In the genomic region with DNA sequence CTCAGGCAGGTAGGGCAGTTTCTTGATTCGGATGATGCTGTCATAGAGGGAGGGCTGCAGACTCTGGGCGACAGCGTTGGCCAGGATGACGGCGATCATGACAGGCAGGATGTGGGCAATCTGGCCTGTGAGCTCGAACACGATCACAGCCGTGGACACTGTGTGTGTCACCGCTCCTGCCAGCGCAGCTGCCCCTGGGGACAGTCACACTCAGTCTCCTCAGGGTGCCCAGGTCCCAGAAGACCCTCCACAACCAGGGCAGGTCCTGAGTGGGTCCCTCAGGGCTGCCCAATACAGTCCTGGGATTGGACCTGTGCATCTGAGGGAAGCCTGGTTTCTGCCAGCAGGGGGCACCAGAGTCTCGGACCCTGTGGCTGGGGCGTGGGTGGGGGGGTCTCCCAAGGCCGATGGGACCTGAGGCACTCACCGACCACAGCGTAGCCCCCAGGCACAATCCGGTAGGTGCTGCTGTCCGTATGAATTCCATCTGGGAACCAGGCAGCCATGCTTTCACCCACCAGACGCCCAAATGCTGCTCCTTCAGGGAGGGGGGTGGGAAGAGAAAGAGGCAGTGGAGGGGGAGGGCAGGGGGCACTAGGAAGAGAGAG, we compare ENCODE assay signal across 8 cellular contexts. TPM values are rescaled to one million over a fixed set of nuclear protein-coding genes. Genes with fewer than 3 reads are reported as not detected.
DNase-seq lines count a peak whose midpoint lies in the region; ATAC-seq and TF ChIP-seq lines count a peak whose summit lies in the region.

No MANE protein-coding gene starts in this region.

- H3F3A ChIP-seq in DOHH2 (ENCODE audit: control insufficient read depth, insufficient read depth) = no peaks in the 10 kb centered on the region

- POLR2A ChIA-PET in naive thymus-derived CD8-positive, alpha-beta T cell (lab: Charles Lee) = interaction anchor here (1.4 kb wide), 1 partner anchor 8 kb away, joined by 7 read pairs; no protein-coding TSS in a partner anchor

- H3K27me3 ChIP-seq in DOHH2 (ENCODE audit: control insufficient read depth, low read length) = no peaks in the 10 kb centered on the region
- no peaks in the 10 kb centered on the region for H3K27me3 ChIP-seq in effector memory CD4-positive, alpha-beta T cell (replicated peaks; ENCODE audit: control insufficient read depth, insufficient read depth, low read length, poor library complexity, severe bottlenecking)
- H3K27me3 ChIP-seq in tibial artery = no peaks in the 10 kb centered on the region

- H3K27me3 Mint-ChIP-seq in naive thymus-derived CD8-positive, alpha-beta T cell = no peaks in the 10 kb centered on the region

- no peaks in the 10 kb centered on the region for H3K79me2 ChIP-seq in DOHH2 (ENCODE audit: control insufficient read depth, low read length)

- H3K36me3 ChIP-seq in DOHH2 (ENCODE audit: control insufficient read depth, low read length) (no peaks in the 10 kb centered on the region), tibial artery (peaks cover 0 to 42% (median 7%) of the 10 kb centered on the region in 3 donors)
- H3K36me3 ChIP-seq in effector memory CD4-positive, alpha-beta T cell (ENCODE audit: control insufficient read depth, insufficient read depth, low read length) = no peaks in the 10 kb centered on the region

- peak; percentile 94 for TF ChIP-seq CTCF in DOHH2 (IDR thresholded peaks at IDR 0.05; ENCODE audit: low read depth, low read length, poor library complexity, severe bottlenecking)
- TF ChIP-seq CTCF in tibial artery (IDR thresholded peaks at IDR 0.05) = peak; percentile 52 to 71

- peak; percentile 56 for DNase-seq in HT-29 (ENCODE audit: low spot score)
- DNase-seq in activated CD4-positive, alpha-beta T cell treated with anti-CD3 and anti-CD28 coated beads for 48 hours = peak; percentile 78
- peak; percentile 24 to 48 (median 36) for DNase-seq in effector memory CD4-positive, alpha-beta T cell
- DNase-seq in naive thymus-derived CD8-positive, alpha-beta T cell = peak; percentile 26 to 82 (median 56)
- DNase-seq in tibial artery = no peak
- no peak for DNase-seq in KG1 (lab: John Stamatoyannopoulos, UW)
- DNase-seq in NCI-H2107 treated with DMSO at 0.1 percent for 48 hours (lab: John Stamatoyannopoulos, UW; ENCODE audit: unreplicated experiment) = no peak

- H3K4me1 ChIP-seq in DOHH2 (ENCODE audit: control insufficient read depth, low read length) (peaks cover 3% of the 10 kb centered on the region; the same call in 1 of the 2 replicates), tibial artery (peaks cover 0 to 9% (median 0%) of the 10 kb centered on the region in 4 donors)
- H3K4me1 ChIP-seq in effector memory CD4-positive, alpha-beta T cell (ENCODE audit: control insufficient read depth, insufficient read depth, low read length, poor library complexity, severe bottlenecking) = no peaks in the 10 kb centered on the region

- no peak overlapping the region for H3K27ac Mint-ChIP-seq in naive thymus-derived CD8-positive, alpha-beta T cell

- peaks cover 0 to 3% (median 0%) of the 10 kb centered on the region in 4 donors for H3K4me1 Mint-ChIP-seq in naive thymus-derived CD8-positive, alpha-beta T cell

- H3K4me3 ChIP-seq in DOHH2 (ENCODE audit: low read length) (no peak overlapping the region), tibial artery (no peak overlapping the region)
- H3K4me3 ChIP-seq in effector memory CD4-positive, alpha-beta T cell (ENCODE audit: insufficient read depth, low read depth, low read length, poor library complexity, severe bottlenecking) = no peak overlapping the region

- ATAC-seq in naive thymus-derived CD8-positive, alpha-beta T cell = peak; percentile 81 to 96

- H3K9me3 ChIP-seq in DOHH2 (ENCODE audit: control insufficient read depth, insufficient read depth, low read length) (no peaks in the 10 kb centered on the region), tibial artery (no peaks in the 10 kb centered on the region)
- H3K9me3 ChIP-seq in effector memory CD4-positive, alpha-beta T cell (ENCODE audit: control insufficient read depth, low read length) = no peaks in the 10 kb centered on the region

- intact Hi-C loops in tibial artery (cut with DNase I; ENCODE audit: low total_unique reads) = no loop called here

- H4K20me1 ChIP-seq in DOHH2 (ENCODE audit: control insufficient read depth, insufficient read depth, low read depth, low read length) = no peaks in the 10 kb centered on the region

- peak overlapping the region in 1 of 10 donors; percentile 22 for H3K4me3 Mint-ChIP-seq in naive thymus-derived CD8-positive, alpha-beta T cell

- no peaks in the 10 kb centered on the region for H3K9me2 ChIP-seq in DOHH2 (replicated peaks; ENCODE audit: control insufficient read depth, low read length)

- peaks cover 0 to 5% (median 0%) of the 10 kb centered on the region in 3 donors for H3K36me3 Mint-ChIP-seq in naive thymus-derived CD8-positive, alpha-beta T cell

- H3K27ac ChIP-seq in DOHH2 (ENCODE audit: low read depth, low read length) (no peak overlapping the region), tibial artery (no peak overlapping the region)
- H3K27ac ChIP-seq in effector memory CD4-positive, alpha-beta T cell (ENCODE audit: insufficient read depth, low read length, poor library complexity, severe bottlenecking) = no peak overlapping the region

- no peaks in the 10 kb centered on the region for H3K9me3 Mint-ChIP-seq in naive thymus-derived CD8-positive, alpha-beta T cell

- no peak overlapping the region for H3K4me2 ChIP-seq in DOHH2 (ENCODE audit: low read length)

RNA-seq across cellular contexts. Expression of a gene that starts 7.2 kb away (rescaled TPM):
- 59.4 and 64.0 TPM in 2 replicates for total RNA-seq in HT-29 (2014; rRNA removed; shearing (Covaris generic))
- 1 to 10 TPM; 5.2 to 6.3 TPM for total RNA-seq in naive thymus-derived CD8-positive, alpha-beta T cell
- 1 to 10 TPM in 1 of 3 donors, under 1 TPM in 2; 0.12 to 1.1 (median 0.28) TPM for polyA plus RNA-seq in naive thymus-derived CD8-positive, alpha-beta T cell

RNA-seq across cellular contexts. Expression of a gene that starts 7.3 kb away (rescaled TPM):
- total RNA-seq in HT-29 (2014; rRNA removed; shearing (Covaris generic)) = 138 and 157 TPM in 2 replicates
- total RNA-seq in naive thymus-derived CD8-positive, alpha-beta T cell = 10 to 100 TPM; 58.2 to 60.9 TPM
- 10 to 100 TPM; 58.0 to 81.6 (median 68.0) TPM for polyA plus RNA-seq in naive thymus-derived CD8-positive, alpha-beta T cell

RNA-seq across cellular contexts. Expression of a gene that starts 16.8 kb away (rescaled TPM):
- total RNA-seq in HT-29 (2014; rRNA removed; shearing (Covaris generic)) = 21.4 and 26.6 TPM in 2 replicates
- 1 to 10 TPM; 7.7 to 9.0 TPM for total RNA-seq in naive thymus-derived CD8-positive, alpha-beta T cell
- polyA plus RNA-seq in naive thymus-derived CD8-positive, alpha-beta T cell = 1 to 10 TPM in 2 of 3 donors, under 1 TPM in 1; 0.98 to 1.8 (median 1.0) TPM

RNA-seq across cellular contexts. Expression of a gene that starts 23.8 kb away (rescaled TPM):
- 0.50 and 0.56 TPM in 2 replicates for total RNA-seq in HT-29 (2014; rRNA removed; shearing (Covaris generic))
- total RNA-seq in naive thymus-derived CD8-positive, alpha-beta T cell = not detected
- polyA plus RNA-seq in naive thymus-derived CD8-positive, alpha-beta T cell = not detected

RNA-seq across cellular contexts. Expression of a gene that starts 25.6 kb away (rescaled TPM):
- total RNA-seq in HT-29 (2014; rRNA removed; shearing (Covaris generic)) = 3.4 and 5.2 TPM in 2 replicates
- total RNA-seq in naive thymus-derived CD8-positive, alpha-beta T cell = not detected
- not detected for polyA plus RNA-seq in naive thymus-derived CD8-positive, alpha-beta T cell

Comparison
In these comparisons a context has a peak if more than half of its experiments do, and no peak if none do; other contexts are left out.
1. DNase-seq: peak in HT-29 (single experiment), activated CD4-positive, alpha-beta T cell treated with anti-CD3 and anti-CD28 coated beads for 48 hours (single experiment), effector memory CD4-positive, alpha-beta T cell (3 of 3) and naive thymus-derived CD8-positive, alpha-beta T cell (10 of 10); none in tibial artery (0 of 2), KG1 (single experiment) and NCI-H2107 treated with DMSO at 0.1 percent for 48 hours (single experiment).